25 cellular contexts compared by ENCODE assay signal in genomic region chrX:31233941-31234496, GRCh38.
DNase-seq lines count a peak whose midpoint lies in the region; ATAC-seq and TF ChIP-seq lines count a peak whose summit lies in the region.
"Had no signal": no experiment of that assay in that cellular context is flagged by ENCODE, and none has a peak within 500 bp of the region (broad histone marks: within the 10 kb centered on the region; RNA-seq: fewer than 3 reads in every experiment).

No MANE protein-coding gene starts in this region.

- peaks cover 84% of the 10 kb centered on the region for H3K79me2 ChIP-seq in OCI-LY3 (ENCODE audit: low read length)

- no peaks in the 10 kb centered on the region for H3K36me3 Mint-ChIP-seq in stimulated activated memory B cell treated with anti-CD40 and anti-IgM and Interleukin-4, amounts not matched to agents 10 μg/mL and 1 μg/mL and 100 μg/mL, for 72 hours
- H3K36me3 Mint-ChIP-seq: activated naive CD8-positive, alpha-beta T cell; CD14-positive monocyte; naive thymus-derived CD8-positive, alpha-beta T cell had no signal

- peak overlapping the region; percentile 56 for H3K27ac Mint-ChIP-seq in stimulated activated memory B cell treated with anti-CD40 and anti-IgM and Interleukin-4, amounts not matched to agents 10 μg/mL and 1 μg/mL and 100 μg/mL, for 72 hours
- H3K27ac Mint-ChIP-seq: activated naive CD8-positive, alpha-beta T cell; activated T-helper 2 cell treated with anti-CD3 and anti-CD28 coated beads, Interferon-gamma antibody, Interleukin-2, Interleukin-4, amounts not matched to agents 10 μg/mL and 5 μg/mL and 100 μg/mL, durations not matched to agents 14 hours and 24 hours and 36 hours; CD14-positive monocyte; mesothelial cell of epicardium had no signal

- H3K9ac ChIP-seq in OCI-LY3 (ENCODE audit: low read length) = peak overlapping the region; percentile 25; the same call in 1 of the 2 replicates

- peaks cover 80% of the 10 kb centered on the region for H3K4me1 ChIP-seq in OCI-LY3 (ENCODE audit: low read length)
- H3K4me1 ChIP-seq in ascending aorta = no peaks in the 10 kb centered on the region

- DNase-seq in epithelial cell of esophagus (ENCODE audit: low read depth) (peak; percentile 8), GM03348 (ENCODE audit: low spot score) (no peak), ascending aorta (ENCODE audit: low spot score in 2 of 2) (no peak)
- DNase-seq in activated T-cell treated with anti-CD3 and anti-CD28 coated beads, Interleukin-2, amount 50 U/mL, for 1 hour = no peak
- DNase-seq: activated CD4-positive, alpha-beta T cell treated with anti-CD3 and anti-CD28 coated beads, Interleukin-2, amount 50 U/mL, for 4 hours; activated CD4-positive, CD25-positive, alpha-beta regulatory T cell; activated CD8-positive, alpha-beta memory T cell treated with anti-CD3 and anti-CD28 coated beads, Interleukin-2, amount 50 U/mL, for 4 hours; HCEC 1CT; head of caudate nucleus; naive thymus-derived CD8-positive, alpha-beta T cell; NCI-H1105; NCI-H2029 treated with DMSO at 0.1 percent for 48 hours; NCI-H226; NCI-H774; stimulated activated CD4-positive, alpha-beta T cell treated with anti-CD3 and anti-CD28 coated beads, Interleukin-2, amount 100 ng/mL, for 24 hours had no signal

- TF ChIP-seq CTCF in OCI-LY3 (IDR thresholded peaks at IDR 0.05; ENCODE audit: low read depth, low read length) = no peak
- TF ChIP-seq CTCF in epithelial cell of esophagus (IDR thresholded peaks at IDR 0.05; ENCODE audit: insufficient read depth, low read depth, low read length, missing control alignments) = no peak
- no peak for TF ChIP-seq CTCF in ascending aorta (IDR thresholded peaks at IDR 0.05)

- peaks cover 3% of the 10 kb centered on the region; the same call in 1 of the 2 replicates for H4K20me1 ChIP-seq in OCI-LY3 (ENCODE audit: insufficient read depth, low read length)

- H3K36me3 ChIP-seq in OCI-LY3 (replicated peaks; ENCODE audit: low read depth, low read length) = peaks cover 33% of the 10 kb centered on the region
- no peaks in the 10 kb centered on the region for H3K36me3 ChIP-seq in ascending aorta
- H3K36me3 ChIP-seq: suprapubic skin had no signal

- ATAC-seq in GM19463 (IDR thresholded peaks at IDR 0.05; ENCODE audit: unreplicated experiment) = peak; percentile 28
- no peak for ATAC-seq in stimulated activated memory B cell treated with anti-CD40 and anti-IgM and Interleukin-4, amounts not matched to agents 10 μg/mL and 1 μg/mL and 100 μg/mL, for 72 hours
- ATAC-seq: naive thymus-derived CD8-positive, alpha-beta T cell had no signal

- H3K27me3 ChIP-seq in OCI-LY3 (ENCODE audit: low read depth, low read length) = no peaks in the 10 kb centered on the region
- H3K27me3 ChIP-seq in ascending aorta = no peaks in the 10 kb centered on the region
- H3K27me3 ChIP-seq: suprapubic skin had no signal

- H3K27ac ChIP-seq in OCI-LY3 (ENCODE audit: low read length) = peak overlapping the region; percentile 26
- no peak overlapping the region for H3K27ac ChIP-seq in ascending aorta
- H3K27ac ChIP-seq: epithelial cell of prostate, suprapubic skin had no signal

- H3K27me3 Mint-ChIP-seq in stimulated activated memory B cell treated with anti-CD40 and anti-IgM and Interleukin-4, amounts not matched to agents 10 μg/mL and 1 μg/mL and 100 μg/mL, for 72 hours = no peaks in the 10 kb centered on the region
- H3K27me3 Mint-ChIP-seq: activated naive CD8-positive, alpha-beta T cell had no signal

- intact Hi-C loops in ascending aorta (cut with DNase I) = no loop called here

- peak overlapping the region; percentile 41 for H3K4me2 ChIP-seq in OCI-LY3 (ENCODE audit: low read length)

- H3K4me3 Mint-ChIP-seq in stimulated activated memory B cell treated with anti-CD40 and anti-IgM and Interleukin-4, amounts not matched to agents 10 μg/mL and 1 μg/mL and 100 μg/mL, for 72 hours = no peak overlapping the region
- H3K4me3 Mint-ChIP-seq: activated naive CD8-positive, alpha-beta T cell; CD14-positive monocyte; mesothelial cell of epicardium; naive thymus-derived CD8-positive, alpha-beta T cell had no signal

- H2AFZ ChIP-seq in OCI-LY3 (ENCODE audit: low read depth, low read length) = no peak overlapping the region

- no peaks in the 10 kb centered on the region for H3K9me3 ChIP-seq in OCI-LY3 (ENCODE audit: insufficient read depth, low read length)
- H3K9me3 ChIP-seq in ascending aorta = no peaks in the 10 kb centered on the region
- H3K9me3 ChIP-seq: suprapubic skin had no signal

- H3K4me3 ChIP-seq in OCI-LY3 (ENCODE audit: low read length) = peak overlapping the region; percentile 26; the same call in 1 of the 2 replicates
- H3K4me3 ChIP-seq in epithelial cell of esophagus (ENCODE audit: low read length) = no peak overlapping the region
- no peak overlapping the region for H3K4me3 ChIP-seq in ascending aorta
- H3K4me3 ChIP-seq: skin epidermis, suprapubic skin had no signal

- H3K4me1 Mint-ChIP-seq in stimulated activated memory B cell treated with anti-CD40 and anti-IgM and Interleukin-4, amounts not matched to agents 10 μg/mL and 1 μg/mL and 100 μg/mL, for 72 hours = peaks cover 45% of the 10 kb centered on the region
- H3K4me1 Mint-ChIP-seq: CD14-positive monocyte had no signal

- H3K9me3 Mint-ChIP-seq in stimulated activated memory B cell treated with anti-CD40 and anti-IgM and Interleukin-4, amounts not matched to agents 10 μg/mL and 1 μg/mL and 100 μg/mL, for 72 hours = no peaks in the 10 kb centered on the region
- H3K9me3 Mint-ChIP-seq: activated T-helper 2 cell treated with anti-CD3 and anti-CD28 coated beads, Interferon-gamma antibody, Interleukin-2, Interleukin-4, amounts not matched to agents 10 μg/mL and 5 μg/mL and 100 μg/mL, durations not matched to agents 14 hours and 24 hours and 36 hours; naive thymus-derived CD8-positive, alpha-beta T cell had no signal
